In genomic region chr7:100476108-100476780, GRCh38 we compare ENCODE assay signal across 11 cellular contexts. TPM values are rescaled to one million over a fixed set of nuclear protein-coding genes. Genes with fewer than 3 reads are reported as not detected.
DNase-seq lines count a peak whose midpoint lies in the region; ATAC-seq and TF ChIP-seq lines count a peak whose summit lies in the region.
"Had no signal": no experiment of that assay in that cellular context is flagged by ENCODE, and none has a peak within 500 bp of the region (broad histone marks: within the 10 kb centered on the region; RNA-seq: fewer than 3 reads in every experiment).

No MANE protein-coding gene starts in this region.

- H3K4me3 ChIP-seq in hepatocyte, result no peak overlapping the region
- H3K4me3 ChIP-seq in testis, result peak overlapping the region in 1 of 2 donors; percentile 98

- peak overlapping the region; percentile 90 for H3K27ac Mint-ChIP-seq in activated CD4-positive, alpha-beta T cell treated with anti-CD3 and anti-CD28 coated beads, Interleukin-2, amount 10 ng/mL, durations not matched to agents 24 days and 14 days
- peak overlapping the region; percentile 90 to 93 for H3K27ac Mint-ChIP-seq in activated naive CD4-positive, alpha-beta T cell treated with anti-CD3 and anti-CD28 coated beads, Interleukin-2, amount 50 U/mL, for 72 hours

- H3K4me1 Mint-ChIP-seq in activated CD4-positive, alpha-beta T cell treated with anti-CD3 and anti-CD28 coated beads, Interleukin-2, amount 10 ng/mL, durations not matched to agents 24 days and 14 days, result peaks cover 41% of the 10 kb centered on the region

- H3K27me3 ChIP-seq in hepatocyte (no peaks in the 10 kb centered on the region), testis (no peaks in the 10 kb centered on the region)

- peaks cover 49% of the 10 kb centered on the region for H3K36me3 Mint-ChIP-seq in activated CD4-positive, alpha-beta T cell treated with anti-CD3 and anti-CD28 coated beads, Interleukin-2, amount 10 ng/mL, durations not matched to agents 24 days and 14 days (ENCODE audit: low read depth)
- peaks cover 10 to 24% of the 10 kb centered on the region in 2 donors for H3K36me3 Mint-ChIP-seq in activated naive CD4-positive, alpha-beta T cell treated with anti-CD3 and anti-CD28 coated beads, Interleukin-2, amount 50 U/mL, for 72 hours

- peak overlapping the region; percentile 92 for H3K4me3 Mint-ChIP-seq in activated CD4-positive, alpha-beta T cell treated with anti-CD3 and anti-CD28 coated beads, Interleukin-2, amount 10 ng/mL, durations not matched to agents 24 days and 14 days

- no peak for TF ChIP-seq CTCF in hepatocyte (IDR thresholded peaks at IDR 0.05; ENCODE audit: poor library complexity)
- no peak for TF ChIP-seq CTCF in testis (IDR thresholded peaks at IDR 0.05)

- no peak for DNase-seq in activated CD4-positive, alpha-beta T cell treated with anti-CD3 and anti-CD28 coated beads, Interleukin-2, amount 10 ng/mL, durations not matched to agents 24 days and 14 days
- no peak for DNase-seq in activated CD4-positive, alpha-beta T cell treated with anti-CD3 and anti-CD28 coated beads, Interleukin-2, amount 50 U/mL, for 48 hours
- no peak for DNase-seq in activated naive CD4-positive, alpha-beta T cell treated with anti-CD3 and anti-CD28 coated beads, Interleukin-2, amount 50 U/mL, for 72 hours (ENCODE audit: low spot score in 2 of 2)
- DNase-seq in hepatocyte (ENCODE audit: low spot score) (no peak), testis (no peak), COLO829 (ENCODE audit: low spot score) (no peak)
- DNase-seq in stimulated activated naive CD4-positive, alpha-beta T cell (lab: John Stamatoyannopoulos, UW), result no peak

- H3K4me1 ChIP-seq in hepatocyte (ENCODE audit: insufficient read depth) (peaks cover 28% of the 10 kb centered on the region), testis (peaks cover 58% of the 10 kb centered on the region)

- no peak overlapping the region for H2AFZ ChIP-seq in hepatocyte

- peaks cover 50% of the 10 kb centered on the region for H3K79me2 ChIP-seq in hepatocyte

- WGBS in hepatocyte (ENCODE audit: low lambda C conversion rate, missing lambda C conversion rate), result 61% methylated on average over 4 of the region's 6 CpGs
- 22 to 37% methylated on average over 6 of the region's 6 CpGs for WGBS in testis, 2 donors

- no peak for TF ChIP-seq POLR2A in testis (IDR thresholded peaks at IDR 0.05)

- no peaks in the 10 kb centered on the region for H3K9me2 ChIP-seq in hepatocyte (replicated peaks; ENCODE audit: insufficient read depth)

- no peak for ATAC-seq in activated naive CD4-positive, alpha-beta T cell treated with anti-CD3 and anti-CD28 coated beads, Interleukin-2, amount 50 U/mL, for 72 hours
- ATAC-seq in GM18520 (IDR thresholded peaks at IDR 0.05; ENCODE audit: unreplicated experiment), result no peak
- ATAC-seq: esophagus mucosa had no signal

- H3K9me3 ChIP-seq in hepatocyte (ENCODE audit: low read depth) (no peaks in the 10 kb centered on the region), testis (no peaks in the 10 kb centered on the region)

- H3K9me3 Mint-ChIP-seq in activated CD4-positive, alpha-beta T cell treated with anti-CD3 and anti-CD28 coated beads, Interleukin-2, amount 10 ng/mL, durations not matched to agents 24 days and 14 days, result no peaks in the 10 kb centered on the region
- H3K9me3 Mint-ChIP-seq in activated naive CD4-positive, alpha-beta T cell treated with anti-CD3 and anti-CD28 coated beads, Interleukin-2, amount 50 U/mL, for 72 hours, result no peaks in the 10 kb centered on the region

- intact Hi-C loops in activated CD4-positive, alpha-beta T cell treated with anti-CD3 and anti-CD28 coated beads, Interleukin-2, amount 10 ng/mL, durations not matched to agents 24 days and 14 days (cut with micrococcal nuclease), result loop anchor here (5.0 kb wide), 1 partner anchor 216 kb away; the partner anchor contains the start of gene GIGYF1
- intact Hi-C loops in testis (cut with DNase I; ENCODE audit: low total_unique reads), result no loop called here

- no peaks in the 10 kb centered on the region for H3K27me3 Mint-ChIP-seq in activated CD4-positive, alpha-beta T cell treated with anti-CD3 and anti-CD28 coated beads, Interleukin-2, amount 10 ng/mL, durations not matched to agents 24 days and 14 days

- H3K27ac ChIP-seq in hepatocyte, result peak overlapping the region; percentile 73
- peak overlapping the region; percentile 93 to 95 for H3K27ac ChIP-seq in testis
- H3K27ac ChIP-seq: C4-2B had no signal

- H4K20me1 ChIP-seq in hepatocyte (ENCODE audit: insufficient read depth, poor library complexity, severe bottlenecking), result peaks cover 31% of the 10 kb centered on the region

- peak overlapping the region; percentile 97 for H3K4me2 ChIP-seq in hepatocyte

- no peaks in the 10 kb centered on the region for H3K36me3 ChIP-seq in hepatocyte (replicated peaks; ENCODE audit: insufficient read depth, low read depth)
- no peaks in the 10 kb centered on the region for H3K36me3 ChIP-seq in testis (ENCODE audit: low read depth, missing control alignments)

RNA-seq across cellular contexts. Expression of gene TSC22D4, which starts 2.8 kb away (rescaled TPM):
- total RNA-seq in activated CD4-positive, alpha-beta T cell treated with anti-CD3 and anti-CD28 coated beads, Interleukin-2, amount 10 ng/mL, durations not matched to agents 24 days and 14 days, result 113 and 121 TPM in 2 replicates
- total RNA-seq in activated naive CD4-positive, alpha-beta T cell treated with anti-CD3 and anti-CD28 coated beads, Interleukin-2, amount 50 U/mL, for 72 hours, result 10 to 100 TPM; 96.2 to 99.9 TPM
- total RNA-seq in hepatocyte (25.4 and 26.2 TPM in 2 replicates), testis (100 to 1,000 TPM; 135 to 165 TPM)
- polyA plus RNA-seq in hepatocyte (89.6 and 90.7 TPM in 2 replicates), testis (ENCODE audit: insufficient read depth, low read depth, low replicate concordance) (57.4 TPM)

RNA-seq across cellular contexts. Expression of gene NYAP1, which starts 7.5 kb away (rescaled TPM):
- total RNA-seq in activated CD4-positive, alpha-beta T cell treated with anti-CD3 and anti-CD28 coated beads, Interleukin-2, amount 10 ng/mL, durations not matched to agents 24 days and 14 days, result 0.17 and 0.49 TPM in 2 replicates
- 1 to 10 TPM in 1 of 2 donors, under 1 TPM in 1; 0.89 to 1.0 TPM for total RNA-seq in activated naive CD4-positive, alpha-beta T cell treated with anti-CD3 and anti-CD28 coated beads, Interleukin-2, amount 50 U/mL, for 72 hours
- 1.6 and 2.4 TPM in 2 replicates for total RNA-seq in hepatocyte
- polyA plus RNA-seq in hepatocyte, result 0.68 TPM in 1 of 2 replicates, not detected in the other
- 10 to 100 TPM; 24.7 to 27.3 TPM for total RNA-seq in testis
- polyA plus RNA-seq in testis (ENCODE audit: insufficient read depth, low read depth, low replicate concordance), result 15.7 TPM
- total RNA-seq: RPMI7951 had no signal

RNA-seq across cellular contexts. Expression of gene SPACDR, which starts 12.2 kb away (rescaled TPM):
- 2.7 and 2.9 TPM in 2 replicates for total RNA-seq in activated CD4-positive, alpha-beta T cell treated with anti-CD3 and anti-CD28 coated beads, Interleukin-2, amount 10 ng/mL, durations not matched to agents 24 days and 14 days
- total RNA-seq in activated naive CD4-positive, alpha-beta T cell treated with anti-CD3 and anti-CD28 coated beads, Interleukin-2, amount 50 U/mL, for 72 hours, result 1 to 10 TPM; 7.7 to 9.9 TPM
- 0.13 and 0.72 TPM in 2 replicates for total RNA-seq in hepatocyte
- 0.46 TPM in 1 of 2 replicates, not detected in the other for polyA plus RNA-seq in hepatocyte
- 10 to 100 TPM; 34.0 to 45.8 TPM for total RNA-seq in testis
- 84.9 TPM for polyA plus RNA-seq in testis (ENCODE audit: insufficient read depth, low read depth, low replicate concordance)
- total RNA-seq: RPMI7951 had no signal

RNA-seq across cellular contexts. Expression of gene PPP1R35, which starts 39.9 kb away (rescaled TPM):
- total RNA-seq in activated CD4-positive, alpha-beta T cell treated with anti-CD3 and anti-CD28 coated beads, Interleukin-2, amount 10 ng/mL, durations not matched to agents 24 days and 14 days, result 52.8 and 59.9 TPM in 2 replicates
- 10 to 100 TPM; 38.7 to 52.5 TPM for total RNA-seq in activated naive CD4-positive, alpha-beta T cell treated with anti-CD3 and anti-CD28 coated beads, Interleukin-2, amount 50 U/mL, for 72 hours
- total RNA-seq in hepatocyte (10.0 and 12.8 TPM in 2 replicates), testis (100 to 1,000 TPM in 1 of 2 donors, 10 to 100 TPM in 1; 97.6 to 128 TPM)
- polyA plus RNA-seq in hepatocyte (39.6 and 50.3 TPM in 2 replicates), testis (ENCODE audit: insufficient read depth, low read depth, low replicate concordance) (76.4 TPM)

RNA-seq across cellular contexts. Expression of gene MEPCE, which starts 46.6 kb away (rescaled TPM):
- 55.8 and 57.2 TPM in 2 replicates for total RNA-seq in activated CD4-positive, alpha-beta T cell treated with anti-CD3 and anti-CD28 coated beads, Interleukin-2, amount 10 ng/mL, durations not matched to agents 24 days and 14 days
- 10 to 100 TPM; 53.0 to 83.5 TPM for total RNA-seq in activated naive CD4-positive, alpha-beta T cell treated with anti-CD3 and anti-CD28 coated beads, Interleukin-2, amount 50 U/mL, for 72 hours
- 20.9 and 23.1 TPM in 2 replicates for total RNA-seq in hepatocyte
- polyA plus RNA-seq in hepatocyte, result 15.8 and 17.2 TPM in 2 replicates
- 10 to 100 TPM; 74.6 to 89.3 TPM for total RNA-seq in testis
- polyA plus RNA-seq in testis (ENCODE audit: insufficient read depth, low read depth, low replicate concordance), result 182 TPM
